ENCODE assay signal across 8 cellular contexts in the genomic region with DNA sequence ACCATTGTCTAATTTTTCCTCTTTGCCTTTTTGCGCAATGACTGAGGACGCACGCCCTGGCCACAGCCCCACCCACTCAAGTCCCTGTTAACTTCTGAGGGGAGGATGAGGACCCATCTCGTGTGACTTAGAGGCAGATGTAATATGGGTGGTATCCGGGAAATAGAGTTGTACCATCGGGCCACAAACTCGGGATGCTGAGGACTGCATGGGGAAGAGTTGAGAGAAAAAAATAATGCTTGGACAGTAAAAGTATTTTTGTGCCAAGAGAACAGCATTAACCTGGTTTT. TPM values are rescaled to one million over a fixed set of nuclear protein-coding genes. Genes with fewer than 3 reads are reported as not detected.
DNase-seq lines count a peak whose midpoint lies in the region; ATAC-seq and TF ChIP-seq lines count a peak whose summit lies in the region.

No MANE protein-coding gene starts in this region.

- peak; percentile 11 for ATAC-seq in HG02678 (IDR thresholded peaks at IDR 0.05; ENCODE audit: unreplicated experiment)
- ATAC-seq in activated T-helper 17 cell treated with anti-CD3 and anti-CD28 coated beads, Interleukin-2, amount 50 U/mL, for 72 hours (replicated peaks): peak; percentile 32

- H3K36me3 Mint-ChIP-seq in activated T-helper 17 cell treated with anti-CD3 and anti-CD28 coated beads, Interleukin-2, amount 50 U/mL, for 72 hours (ENCODE audit: low read depth): peaks cover 51% of the 10 kb centered on the region

- H3K27me3 ChIP-seq in layer of hippocampus (ENCODE audit: control insufficient read depth, insufficient read depth, low read length) (no peaks in the 10 kb centered on the region), transverse colon (no peaks in the 10 kb centered on the region)

- H3K4me3 Mint-ChIP-seq in activated T-helper 17 cell treated with anti-CD3 and anti-CD28 coated beads, Interleukin-2, amount 50 U/mL, for 72 hours: peak overlapping the region; percentile 93

- H3K4me1 ChIP-seq in transverse colon: peaks cover 18 to 33% (median 25%) of the 10 kb centered on the region in 4 donors

- DNase-seq in AG04449 (ENCODE audit: low read depth, low spot score) (no peak), transverse colon (no peak), T1000 (lab: John Stamatoyannopoulos, UW) (no peak), COLO829 (ENCODE audit: low spot score) (no peak), UCSD-AML1 (lab: John Stamatoyannopoulos, UW; ENCODE audit: unreplicated experiment) (no peak)

- H3K9me3 Mint-ChIP-seq in activated T-helper 17 cell treated with anti-CD3 and anti-CD28 coated beads, Interleukin-2, amount 50 U/mL, for 72 hours: peaks cover 4% of the 10 kb centered on the region

- no peaks in the 10 kb centered on the region for H3K9me3 ChIP-seq in transverse colon

- no peaks in the 10 kb centered on the region for H3K36me3 ChIP-seq in transverse colon

- peak overlapping the region; percentile 85 for H3K27ac ChIP-seq in layer of hippocampus (ENCODE audit: low read depth, low read length)
- H3K27ac ChIP-seq in transverse colon: peak overlapping the region; percentile 90 to 98 (median 93)

- CTCF ChIA-PET in AG04449 (lab: Yijun Ruan, JAX): interaction anchor here (0.7 to 26.6 kb wide), 5 partner anchors 11 to 99 kb away, joined by 3 to 671 read pairs (median 3); a partner anchor contains a TSS

- no peaks in the 10 kb centered on the region for H3K27me3 Mint-ChIP-seq in activated T-helper 17 cell treated with anti-CD3 and anti-CD28 coated beads, Interleukin-2, amount 50 U/mL, for 72 hours

- TF ChIP-seq CTCF in AG04449 (IDR thresholded peaks at IDR 0.05; ENCODE audit: insufficient read depth, low read length, missing control alignments) (no peak), transverse colon (IDR thresholded peaks at IDR 0.05) (no peak)

- intact Hi-C loops in transverse colon (cut with DNase I; ENCODE audit: low total_unique reads): no loop called here

- in situ Hi-C loops in transverse colon (cut with MboI; ENCODE audit: low pct_ligation_motif_present in 1 of 4, low pct_unique_long_range_greater_than_20kb in 1 of 4, low sequenced_read_pairs in 3 of 4): loop anchor here in 2 of 4 donors (10.0 to 25.0 kb wide), 2 partner anchors 48 to 210 kb away; a partner anchor contains a TSS

- H3K4me1 Mint-ChIP-seq in activated T-helper 17 cell treated with anti-CD3 and anti-CD28 coated beads, Interleukin-2, amount 50 U/mL, for 72 hours: peaks cover 9% of the 10 kb centered on the region

- no peak for TF ChIP-seq POLR2A in transverse colon (IDR thresholded peaks at IDR 0.05)

- TF ChIP-seq EP300 in transverse colon (IDR thresholded peaks at IDR 0.05; ENCODE audit: low read depth): no peak

- POLR2A ChIA-PET in AG04449 (lab: Yijun Ruan, JAX): interaction anchor here (1.0 kb wide), 1 partner anchor 34 kb away, joined by 4 read pairs; a partner anchor contains a TSS

- H3K4me3 ChIP-seq in AG04449 (ENCODE audit: low read depth, low read length) (peak overlapping the region; percentile 96), transverse colon (peak overlapping the region in 3 of 4 donors; percentile 82 to 89 (median 84))

- peak overlapping the region; percentile 98 for H3K27ac Mint-ChIP-seq in activated T-helper 17 cell treated with anti-CD3 and anti-CD28 coated beads, Interleukin-2, amount 50 U/mL, for 72 hours

- 52 to 60% methylated on average over 4 to 7 of the region's 7 CpGs for WGBS in transverse colon (ENCODE audit: low coverage in 1 of 2), 2 donors

RNA-seq across cellular contexts. Expression of a gene that starts 0.3 kb away (rescaled TPM):
- 1 to 10 TPM; 1.5 to 2.5 TPM for total RNA-seq in activated T-helper 17 cell treated with anti-CD3 and anti-CD28 coated beads, Interleukin-2, amount 50 U/mL, for 72 hours
- total RNA-seq in transverse colon: under 1 TPM in 2 of 4 donors, not detected in 2; 0.27 to 0.32 TPM

RNA-seq across cellular contexts. Expression of a gene that starts 0.5 kb away (rescaled TPM):
- 100 to 1,000 TPM; 103 to 125 TPM for total RNA-seq in activated T-helper 17 cell treated with anti-CD3 and anti-CD28 coated beads, Interleukin-2, amount 50 U/mL, for 72 hours
- total RNA-seq in transverse colon: 100 to 1,000 TPM in 2 of 4 donors, 10 to 100 TPM in 2; 16.3 to 142 (median 79.3) TPM

RNA-seq across cellular contexts. Expression of a gene that starts 33.7 kb away (rescaled TPM):
- 10 to 100 TPM; 29.0 to 37.1 TPM for total RNA-seq in activated T-helper 17 cell treated with anti-CD3 and anti-CD28 coated beads, Interleukin-2, amount 50 U/mL, for 72 hours
- 1 to 10 TPM in 3 of 4 donors, not detected in 1; 1.2 to 6.7 (median 1.6) TPM for total RNA-seq in transverse colon

RNA-seq across cellular contexts. Expression of a gene that starts 34.3 kb away (rescaled TPM):
- total RNA-seq in activated T-helper 17 cell treated with anti-CD3 and anti-CD28 coated beads, Interleukin-2, amount 50 U/mL, for 72 hours: 10 to 100 TPM; 31.4 to 41.8 TPM
- 1 to 10 TPM in 3 of 4 donors, not detected in 1; 6.1 to 9.2 (median 8.8) TPM for total RNA-seq in transverse colon

RNA-seq across cellular contexts. Expression of a gene that starts 52.3 kb away (rescaled TPM):
- 100 to 1,000 TPM; 259 to 325 TPM for total RNA-seq in activated T-helper 17 cell treated with anti-CD3 and anti-CD28 coated beads, Interleukin-2, amount 50 U/mL, for 72 hours
- 100 to 1,000 TPM in 3 of 4 donors, 10 to 100 TPM in 1; 27.9 to 429 (median 262) TPM for total RNA-seq in transverse colon
